Comparison of ENCODE assay signal across 8 cellular contexts in the genomic region with DNA sequence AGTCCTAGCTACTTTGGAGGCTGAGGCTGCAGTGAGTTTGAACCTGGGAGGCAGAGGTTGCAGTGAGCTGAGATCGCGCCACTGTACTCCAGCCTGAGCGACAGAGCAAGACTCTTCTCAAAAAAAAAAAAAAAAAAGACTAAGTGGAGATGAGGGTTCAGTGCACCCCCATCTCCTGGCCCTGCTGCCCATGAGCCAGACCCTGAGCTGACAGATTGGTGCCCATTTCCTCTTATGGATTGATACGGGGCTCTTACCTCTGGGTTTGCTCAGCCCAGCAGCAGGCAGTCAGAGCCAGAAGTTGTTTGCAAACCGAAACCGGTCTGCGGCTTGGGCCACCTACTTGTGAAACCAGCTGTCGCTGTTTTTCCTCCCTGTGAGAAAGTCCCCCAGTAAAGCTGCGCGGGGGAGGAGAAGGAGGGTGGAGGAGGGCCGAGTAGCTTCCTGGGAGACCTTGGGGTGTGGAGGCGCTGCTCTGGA. TPM values are rescaled to one million over a fixed set of nuclear protein-coding genes. Genes with fewer than 3 reads are reported as not detected.
A peak's percentile ranks its signal among the peaks of the same experiment; 100 is the strongest.
DNase-seq lines count a peak whose midpoint lies in the region; ATAC-seq and TF ChIP-seq lines count a peak whose summit lies in the region.

No MANE protein-coding gene starts in this region.

- peak overlapping the region; percentile 79 for H3K4me3 Mint-ChIP-seq in CD4-positive, alpha-beta T cell

- no peaks in the 10 kb centered on the region for H3K36me3 Mint-ChIP-seq in CD4-positive, alpha-beta T cell (ENCODE audit: low read depth)

- no peaks in the 10 kb centered on the region for H3K9me3 Mint-ChIP-seq in CD4-positive, alpha-beta T cell

- TF ChIP-seq CTCF in CD4-positive, alpha-beta T cell (IDR thresholded peaks at IDR 0.05): no peak

- H3K9me3 ChIP-seq in CD4-positive, alpha-beta T cell (ENCODE audit: control insufficient read depth, low read length): no peaks in the 10 kb centered on the region

- intact Hi-C loops in CD4-positive, alpha-beta T cell (cut with DNase I, micrococcal nuclease): loop anchor here in 1 of 2 experiments (2.0 kb wide), 1 partner anchor 22 kb away; no protein-coding TSS in a partner anchor
- intact Hi-C loops in cardiac septum (cut with DNase I): no loop called here

- no peaks in the 10 kb centered on the region for H3K27me3 Mint-ChIP-seq in CD4-positive, alpha-beta T cell

- POLR2A ChIA-PET in CD4-positive, alpha-beta T cell (lab: Charles Lee): interaction anchor here (0.6 to 2.0 kb wide), 25 partner anchors 8 to 185 kb away, joined by 3 to 35 read pairs (median 6); a partner anchor contains a TSS

- CTCF ChIA-PET in CD4-positive, alpha-beta T cell (lab: Charles Lee): interaction anchor here (0.7 to 2.0 kb wide), 10 partner anchors 13 to 185 kb away, joined by 3 to 12 read pairs (median 4); a partner anchor contains a TSS

- no peaks in the 10 kb centered on the region for H3K36me3 ChIP-seq in rectal smooth muscle tissue (ENCODE audit: control insufficient read depth, insufficient read depth, low read length)

- peak; percentile 68 to 81 (median 77) for DNase-seq in CD4-positive, alpha-beta T cell
- DNase-seq in RPMI8226 (peak; percentile 94), cardiac septum (ENCODE audit: low spot score) (peak; percentile 91), ureter (ENCODE audit: low spot score) (peak; percentile 88)
- peak; percentile 76 for DNase-seq in activated effector memory CD4-positive, alpha-beta T cell treated with Interleukin-2 at 50 U/mL for 16 hours

- H3K4me3 ChIP-seq in rectal smooth muscle tissue (ENCODE audit: low read length): peak overlapping the region; percentile 57

- peak; percentile 95 for ATAC-seq in CD4-positive, alpha-beta T cell (ENCODE audit: poor library complexity)
- ATAC-seq in GM19438 (IDR thresholded peaks at IDR 0.05; ENCODE audit: low read depth, unreplicated experiment) (peak; percentile 85), HG03521 (IDR thresholded peaks at IDR 0.05; ENCODE audit: unreplicated experiment) (peak; percentile 83)

- H3K4me1 Mint-ChIP-seq in CD4-positive, alpha-beta T cell (ENCODE audit: low read depth): peaks cover 36% of the 10 kb centered on the region

- H3K9ac ChIP-seq in rectal smooth muscle tissue (ENCODE audit: low read length): no peak overlapping the region

- peak overlapping the region; percentile 92 for H3K27ac Mint-ChIP-seq in CD4-positive, alpha-beta T cell

- peaks cover 3% of the 10 kb centered on the region for H3K4me1 ChIP-seq in rectal smooth muscle tissue (ENCODE audit: control insufficient read depth, insufficient read depth, low read length)

- H3K27me3 ChIP-seq in CD4-positive, alpha-beta T cell (ENCODE audit: control insufficient read depth, insufficient read depth, low read length): no peaks in the 10 kb centered on the region
- H3K27me3 ChIP-seq in rectal smooth muscle tissue (ENCODE audit: control insufficient read depth, insufficient read depth, low read length): no peaks in the 10 kb centered on the region

- peak overlapping the region; percentile 56 for H3K27ac ChIP-seq in CD4-positive, alpha-beta T cell (ENCODE audit: low read depth, low read length)
- H3K27ac ChIP-seq in rectal smooth muscle tissue (ENCODE audit: low read depth, low read length): peak overlapping the region; percentile 19

RNA-seq across cellular contexts. Expression of a gene that starts 36.9 kb away (rescaled TPM):
- 100 to 1,000 TPM; 325 to 341 TPM for total RNA-seq in CD4-positive, alpha-beta T cell
- total RNA-seq in cardiac septum (9.2 TPM), ureter (32.9 TPM)

RNA-seq across cellular contexts. Expression of a gene that starts 41.9 kb away (rescaled TPM):
- 10 to 100 TPM; 20.5 to 22.5 TPM for total RNA-seq in CD4-positive, alpha-beta T cell
- 0.35 TPM for total RNA-seq in cardiac septum
- total RNA-seq in ureter: 1.6 TPM

RNA-seq across cellular contexts. Expression of a gene that starts 52.7 kb away (rescaled TPM):
- total RNA-seq in CD4-positive, alpha-beta T cell: 10 to 100 TPM; 16.1 to 16.4 TPM
- total RNA-seq in cardiac septum: 5.2 TPM
- total RNA-seq in ureter: 12.4 TPM

Comparison
In these comparisons a context has a peak if more than half of its experiments do, and no peak if none do; other contexts are left out.
1. Peak in every context shown above with its lines: DNase-seq, ATAC-seq, H3K4me3 ChIP-seq and H3K27ac ChIP-seq.